5 cellular contexts compared by ENCODE assay signal in genomic region chr10:128887856-128888255, GRCh38.
"Had no signal": no experiment of that assay in that cellular context is flagged by ENCODE, and none has a peak within 500 bp of the region (broad histone marks: within the 10 kb centered on the region; RNA-seq: fewer than 3 reads in every experiment).

No MANE protein-coding gene starts in this region.

- DNase-seq: H9, HCEC 1CT, IMR-90 had no signal

- H3K9me3 Mint-ChIP-seq: GM23338 had no signal

- H3K27ac Mint-ChIP-seq: GM23338, H9 had no signal

- ATAC-seq: GM23338, K562 had no signal

- H3K4me3 Mint-ChIP-seq: GM23338, H9 had no signal

- H3K4me3 ChIP-seq: GM23338, K562 had no signal

- H3K4me1 Mint-ChIP-seq: GM23338, H9 had no signal
